Comparison of ENCODE assay signal across 30 cellular contexts in genomic region chr5:22837803-22838202, GRCh38. TPM values are rescaled to one million over a fixed set of nuclear protein-coding genes. Genes with fewer than 3 reads are reported as not detected.
DNase-seq lines count a peak whose midpoint lies in the region; ATAC-seq, FAIRE-seq and TF ChIP-seq lines count a peak whose summit lies in the region.
"Had no signal": no experiment of that assay in that cellular context is flagged by ENCODE, and none has a peak within 500 bp of the region (broad histone marks: within the 10 kb centered on the region; RNA-seq: fewer than 3 reads in every experiment).

No MANE protein-coding gene starts in this region.

- H3K4me1 ChIP-seq in HepG2 (ENCODE audit: insufficient read depth, low read length) (no peaks in the 10 kb centered on the region), right lobe of liver (no peaks in the 10 kb centered on the region), IMR-90 (ENCODE audit: control insufficient read depth, insufficient read depth, low read length) (no peaks in the 10 kb centered on the region), OCI-LY3 (ENCODE audit: low read length) (peaks cover 13% of the 10 kb centered on the region), K562 (replicated peaks in 1 of 2; ENCODE audit: control insufficient read depth in 2 of 2, insufficient read depth in 2 of 2, low read length in 2 of 2) (no peaks in the 10 kb centered on the region), SK-N-SH (ENCODE audit: control insufficient read depth in 1 of 2, insufficient read depth in 2 of 2, low read depth in 1 of 2, low read length in 1 of 2) (no peaks in the 10 kb centered on the region)
- H3K4me1 ChIP-seq: BLaER1 had no signal

- H3F3A ChIP-seq in SK-N-SH (replicated peaks; ENCODE audit: insufficient read depth), result no peaks in the 10 kb centered on the region

- H3K4me3 ChIP-seq in HepG2 (replicated peaks in 1 of 3; ENCODE audit: insufficient read depth in 1 of 3, low read depth in 2 of 3, low read length in 3 of 3) (no peak overlapping the region), right lobe of liver (no peak overlapping the region), IMR-90 (ENCODE audit: insufficient read depth, low read depth, low read length) (no peak overlapping the region), OCI-LY3 (ENCODE audit: low read length) (no peak overlapping the region), K562 (no peak overlapping the region), SK-N-SH (ENCODE audit: low read depth in 2 of 2, low read length in 1 of 2) (no peak overlapping the region; a peak in 1 of 4 replicates)
- H3K4me3 ChIP-seq: BLaER1, GM12878 had no signal

- H3K36me3 ChIP-seq in HepG2 (replicated peaks in 1 of 2; ENCODE audit: control insufficient read depth in 1 of 2, insufficient read depth in 2 of 2, low read length in 2 of 2), result no peaks in the 10 kb centered on the region
- H3K36me3 ChIP-seq in right lobe of liver, result no peaks in the 10 kb centered on the region
- no peaks in the 10 kb centered on the region for H3K36me3 ChIP-seq in IMR-90 (ENCODE audit: control insufficient read depth, insufficient read depth, low read length)
- no peaks in the 10 kb centered on the region for H3K36me3 ChIP-seq in OCI-LY3 (replicated peaks; ENCODE audit: low read depth, low read length)
- H3K36me3 ChIP-seq in K562 (ENCODE audit: control insufficient read depth, insufficient read depth, low read length), result no peaks in the 10 kb centered on the region
- no peaks in the 10 kb centered on the region for H3K36me3 ChIP-seq in SK-N-SH (replicated peaks in 1 of 2; ENCODE audit: control insufficient read depth in 1 of 2, insufficient read depth in 2 of 2, low read length in 1 of 2)
- H3K36me3 ChIP-seq: BE2C, BLaER1 had no signal

- H2AK5ac ChIP-seq in IMR-90 (ENCODE audit: low read depth, low read length), result no peak overlapping the region

- no peak overlapping the region for H3K4me2 ChIP-seq in HepG2 (ENCODE audit: low read depth, low read length)
- no peak overlapping the region for H3K4me2 ChIP-seq in IMR-90 (ENCODE audit: low read depth, low read length)
- H3K4me2 ChIP-seq in OCI-LY3 (ENCODE audit: low read length), result peak overlapping the region; percentile 59
- H3K4me2 ChIP-seq in K562 (ENCODE audit: insufficient read depth, low read length), result no peak overlapping the region
- no peak overlapping the region for H3K4me2 ChIP-seq in SK-N-SH
- H3K4me2 ChIP-seq: BLaER1 had no signal

- H3K56ac ChIP-seq in IMR-90 (ENCODE audit: extremely low read depth, insufficient read depth, low read length), result no peak overlapping the region

- H3K79me2 ChIP-seq in HepG2 (ENCODE audit: insufficient read depth, low read length) (no peaks in the 10 kb centered on the region), OCI-LY3 (ENCODE audit: low read length) (no peaks in the 10 kb centered on the region), K562 (ENCODE audit: control insufficient read depth, insufficient read depth, low read length) (no peaks in the 10 kb centered on the region), SK-N-SH (ENCODE audit: insufficient read depth) (no peaks in the 10 kb centered on the region)

- POLR2A ChIA-PET in HepG2 (lab: Yijun Ruan, JAX) (no interaction called here), IMR-90 (lab: Charles Lee; ENCODE audit: unreplicated experiment) (no interaction called here), K562 (lab: Yijun Ruan, JAX) (no interaction called here), SK-N-SH (lab: Yijun Ruan, JAX) (no interaction called here)

- no peak overlapping the region for H4K91ac ChIP-seq in IMR-90 (ENCODE audit: insufficient read depth, low read depth, low read length)

- H2BK5ac ChIP-seq in IMR-90 (ENCODE audit: low read depth, low read length, poor library complexity, severe bottlenecking), result no peak overlapping the region

- H3K27me3 ChIP-seq in HepG2 (ENCODE audit: control insufficient read depth in 1 of 2, insufficient read depth in 2 of 2, low read length in 2 of 2) (no peaks in the 10 kb centered on the region), right lobe of liver (no peaks in the 10 kb centered on the region), IMR-90 (ENCODE audit: control insufficient read depth, insufficient read depth, low read length) (no peaks in the 10 kb centered on the region), OCI-LY3 (ENCODE audit: low read depth, low read length) (no peaks in the 10 kb centered on the region), K562 (ENCODE audit: control insufficient read depth in 2 of 2, insufficient read depth in 2 of 2, low read length in 2 of 2) (no peaks in the 10 kb centered on the region), SK-N-SH (ENCODE audit: insufficient read depth) (no peaks in the 10 kb centered on the region)
- H3K27me3 ChIP-seq: BE2C, BLaER1 had no signal

- WGBS in HepG2 (ENCODE audit: low lambda C conversion rate), result 0% methylated on average over 4 of the region's 4 CpGs
- WGBS in right lobe of liver (ENCODE audit: insufficient coverage, low coverage, low lambda C conversion rate, missing lambda C conversion rate), result 43% methylated on average over 4 of the region's 4 CpGs
- WGBS in IMR-90 (ENCODE audit: extremely low coverage in 2 of 2, insufficient read length in 1 of 2), 2 experiments, result no CpG with 5 or more reads among the region's 4 CpGs
- 1% methylated on average over 4 of the region's 4 CpGs for WGBS in K562 (ENCODE audit: insufficient coverage, low coverage, missing lambda C conversion rate)
- 0% methylated on average over 4 of the region's 4 CpGs for WGBS in SK-N-SH (ENCODE audit: low lambda C conversion rate)

- FAIRE-seq in HepG2 (lab: Jason Lieb, UNC) (no peak), K562 (lab: Jason Lieb, UNC) (no peak)
- FAIRE-seq: GM12878, GM12892, GM18507, GM19239 had no signal

- H3K9ac ChIP-seq in HepG2 (ENCODE audit: insufficient read depth, low read depth, low read length), result no peak overlapping the region
- no peak overlapping the region for H3K9ac ChIP-seq in IMR-90 (ENCODE audit: low read depth, low read length)
- no peak overlapping the region for H3K9ac ChIP-seq in OCI-LY3 (ENCODE audit: low read length)
- H3K9ac ChIP-seq in K562 (ENCODE audit: insufficient read depth in 1 of 2, low read depth in 2 of 2, low read length in 2 of 2), result no peak overlapping the region
- H3K9ac ChIP-seq in SK-N-SH, result no peak overlapping the region
- H3K9ac ChIP-seq: BLaER1 had no signal

- H3K9me3 ChIP-seq in HepG2 (ENCODE audit: low read length) (no peaks in the 10 kb centered on the region), right lobe of liver (no peaks in the 10 kb centered on the region), IMR-90 (ENCODE audit: control insufficient read depth, insufficient read depth, low read length) (peaks cover 5% of the 10 kb centered on the region), OCI-LY3 (ENCODE audit: insufficient read depth, low read length) (no peaks in the 10 kb centered on the region), K562 (replicated peaks; ENCODE audit: control insufficient read depth, insufficient read depth, low read depth, low read length) (no peaks in the 10 kb centered on the region), SK-N-SH (no peaks in the 10 kb centered on the region)
- H3K9me3 ChIP-seq: BE2C, BLaER1 had no signal

- TF ChIP-seq POLR2A in HepG2 (IDR thresholded peaks at IDR 0.05; ENCODE audit: insufficient read depth in 1 of 2, low read depth in 2 of 2, low read length in 2 of 2) (no peak), right lobe of liver (IDR thresholded peaks at IDR 0.05) (no peak), IMR-90 (IDR thresholded peaks at IDR 0.05; ENCODE audit: low read depth, low read length) (no peak), K562 (conservative IDR thresholded peaks at IDR 0.05) (no peak)

- dilution Hi-C loops in IMR-90 (cut with HindIII; ENCODE audit: low sequenced_read_pairs, unreplicated experiment), result no loop called here

- no peak for DNase-seq in HepG2 (ENCODE audit: low spot score)
- DNase-seq in right lobe of liver, result no peak
- no peak for DNase-seq in IMR-90
- no peak for DNase-seq in K562 (ENCODE audit: extremely low read depth in 1 of 4, low spot score in 3 of 4)
- no peak for DNase-seq in SK-N-SH
- DNase-seq in HPDE6-E6E7 (ENCODE audit: extremely low spot score), result no peak
- no peak for DNase-seq in cerebellar cortex (ENCODE audit: low spot score)
- DNase-seq: ACHN; BE2C; C1 segment of cervical spinal cord; CD4-positive, alpha-beta memory T cell; CD4-positive, CD25-positive, alpha-beta regulatory T cell; CD8-positive, alpha-beta memory T cell; COR-L47; DMS 273 treated with DMSO at 0.1 percent for 48 hours; DMS153; DMS79; DND-41; EL; GDM1 had no signal

- no peaks in the 10 kb centered on the region for H3K9me1 ChIP-seq in IMR-90 (ENCODE audit: insufficient read depth, low read length)
- H3K9me1 ChIP-seq in K562 (ENCODE audit: control insufficient read depth, insufficient read depth, low read length), result no peaks in the 10 kb centered on the region

- H4K8ac ChIP-seq in IMR-90 (ENCODE audit: low read depth in 2 of 2, low read length in 2 of 2), result no peak overlapping the region

- H3K23ac ChIP-seq in IMR-90 (ENCODE audit: low read depth, low read length), result no peak overlapping the region

- intact Hi-C loops in HepG2 (cut with micrococcal nuclease; ENCODE audit: unreplicated experiment), result no loop called here
- intact Hi-C loops in right lobe of liver (cut with DNase I), result no loop called here
- intact Hi-C loops in IMR-90 (cut with micrococcal nuclease), result no loop called here
- intact Hi-C loops in K562 (cut with micrococcal nuclease), result no loop called here

- TF ChIP-seq RAD21 in HepG2 (CRISPR knock-in tag; IDR thresholded peaks at IDR 0.05) (no peak), IMR-90 (IDR thresholded peaks at IDR 0.05; ENCODE audit: low read length) (no peak), K562 (CRISPR knock-in tag; conservative IDR thresholded peaks at IDR 0.05 in 1 of 2, IDR thresholded peaks at IDR 0.05 in 1 of 2) (no peak), SK-N-SH (IDR thresholded peaks at IDR 0.05; ENCODE audit: low read length) (no peak)

- no peak overlapping the region for H2BK15ac ChIP-seq in IMR-90 (ENCODE audit: low read depth, low read length)

- CTCF ChIA-PET in HepG2 (lab: Yijun Ruan, JAX; ENCODE audit: low intra/inter-chr PET ratio, low total read pairs) (no interaction called here), IMR-90 (lab: Yijun Ruan, JAX) (no interaction called here), K562 (lab: Yijun Ruan, JAX; ENCODE audit: low intra/inter-chr PET ratio) (no interaction called here), SK-N-SH (lab: Yijun Ruan, JAX) (no interaction called here)

- H3K14ac ChIP-seq in IMR-90 (replicated peaks; ENCODE audit: low read depth, low read length), result no peak overlapping the region

- no peak overlapping the region for H3K18ac ChIP-seq in IMR-90 (ENCODE audit: low read depth, low read length)

- H2AK9ac ChIP-seq in IMR-90 (replicated peaks; ENCODE audit: low read depth, low read length, poor library complexity), result no peak overlapping the region

- no TSS peak for BruUV-seq in HepG2 (replicated peaks; lab: Mats Ljungman, UMichigan)
- BruUV-seq in IMR-90 (replicated peaks; lab: Mats Ljungman, UMichigan), result no TSS peak
- BruUV-seq in K562 (replicated peaks; lab: Mats Ljungman, UMichigan), result no TSS peak

- no peak overlapping the region for H3K4ac ChIP-seq in IMR-90 (ENCODE audit: low read depth, low read length)

- H4K5ac ChIP-seq in IMR-90 (ENCODE audit: low read depth, low read length), result no peak overlapping the region

- in situ Hi-C loops in HepG2 (cut with HindIII; ENCODE audit: extremely low pct_ligation_motif_present, low pct_unique_long_range_greater_than_20kb) (no loop called here), IMR-90 (cut with MboI; ENCODE audit: low sequenced_read_pairs) (no loop called here), K562 (cut with MboI) (no loop called here)

- no peak overlapping the region for H3K27ac ChIP-seq in HepG2 (ENCODE audit: extremely low read length, insufficient read depth, low read length)
- no peak overlapping the region for H3K27ac ChIP-seq in right lobe of liver
- H3K27ac ChIP-seq in IMR-90 (ENCODE audit: insufficient read depth, low read length), result no peak overlapping the region
- H3K27ac ChIP-seq in OCI-LY3 (ENCODE audit: low read length), result no peak overlapping the region
- H3K27ac ChIP-seq in K562 (ENCODE audit: extremely low read depth, low read depth, low read length), result no peak overlapping the region
- H3K27ac ChIP-seq in SK-N-SH (ENCODE audit: low read depth in 2 of 2, low read length in 1 of 2), result no peak overlapping the region
- H3K27ac ChIP-seq: 22Rv1, BLaER1 had no signal

- no peak overlapping the region for H2BK120ac ChIP-seq in IMR-90 (ENCODE audit: low read depth, low read length)

- H2AFZ ChIP-seq in HepG2 (ENCODE audit: low read length), result no peak overlapping the region
- no peak overlapping the region for H2AFZ ChIP-seq in IMR-90 (replicated peaks; ENCODE audit: low read length, poor library complexity)
- no peak overlapping the region for H2AFZ ChIP-seq in OCI-LY3 (ENCODE audit: low read depth, low read length)
- no peak overlapping the region for H2AFZ ChIP-seq in K562 (ENCODE audit: low read depth, low read length)
- no peak overlapping the region for H2AFZ ChIP-seq in SK-N-SH (ENCODE audit: low read depth)

- H3K9me2 ChIP-seq in SK-N-SH, result no peaks in the 10 kb centered on the region

- TF ChIP-seq CTCF in HepG2 (CRISPR knock-in tag; IDR thresholded peaks at IDR 0.05) (no peak), right lobe of liver (IDR thresholded peaks at IDR 0.05) (no peak), IMR-90 (conservative IDR thresholded peaks at IDR 0.05; ENCODE audit: low read depth, low read length) (no peak), OCI-LY3 (IDR thresholded peaks at IDR 0.05; ENCODE audit: low read depth, low read length) (no peak), K562 (IDR thresholded peaks at IDR 0.05 in 2 of 3, conservative IDR thresholded peaks at IDR 0.05 in 1 of 3; ENCODE audit: insufficient read depth in 2 of 3, low read depth in 1 of 3, low read length in 3 of 3) (no peak), SK-N-SH (IDR thresholded peaks at IDR 0.05) (no peak)

- ATAC-seq in HepG2 (no peak), right lobe of liver (no peak), IMR-90 (ENCODE audit: low read depth) (no peak), K562 (no peak)
- ATAC-seq: GM12878 had no signal

- TF ChIP-seq EP300 in HepG2 (IDR thresholded peaks at IDR 0.05; ENCODE audit: low read depth in 2 of 2, low read length in 2 of 2) (no peak), HepG2 (CRISPR knock-in tag; IDR thresholded peaks at IDR 0.05; ENCODE audit: borderline replicate concordance) (no peak), K562 (IDR thresholded peaks at IDR 0.05; ENCODE audit: low read length) (no peak), SK-N-SH (IDR thresholded peaks at IDR 0.05; ENCODE audit: borderline replicate concordance in 1 of 2, low read depth in 1 of 2, low read length in 1 of 2) (no peak)

- H3K79me1 ChIP-seq in IMR-90 (ENCODE audit: low read depth in 1 of 2, low read length in 2 of 2), result no peaks in the 10 kb centered on the region

- no peak overlapping the region for H2BK20ac ChIP-seq in IMR-90 (ENCODE audit: low read depth, low read length)

- no peaks in the 10 kb centered on the region for H4K20me1 ChIP-seq in HepG2 (ENCODE audit: insufficient read depth, low read length)
- no peaks in the 10 kb centered on the region for H4K20me1 ChIP-seq in IMR-90 (ENCODE audit: insufficient read depth, low read length)
- H4K20me1 ChIP-seq in OCI-LY3 (ENCODE audit: insufficient read depth, low read length), result no peaks in the 10 kb centered on the region
- H4K20me1 ChIP-seq in K562 (replicated peaks; ENCODE audit: control insufficient read depth, insufficient read depth, low read length), result no peaks in the 10 kb centered on the region
- H4K20me1 ChIP-seq in SK-N-SH (ENCODE audit: insufficient read depth), result no peaks in the 10 kb centered on the region
- H4K20me1 ChIP-seq: BLaER1 had no signal

RNA-seq across cellular contexts. Expression of gene CDH12, which starts 15.3 kb away (rescaled TPM):
- total RNA-seq in HepG2 (2016; rRNA removed; fragmentation: Illumina TruSeq; extraction: Trizol) (not detected in 2 replicates), right lobe of liver (1 to 10 TPM in 1 of 6 experiments, under 1 TPM in 2, not detected in 3; 0.42 to 1.0 (median 0.77) TPM), IMR-90 (2012; rRNA removed) (not detected in 2 replicates), K562 (2014; rRNA removed) (0.18 and 1.2 TPM in 2 replicates), K562 (2014; rRNA removed; fragmentation: Illumina TruSeq; extraction: Trizol) (0.99 and 1.3 TPM in 2 replicates), K562 (2015; rRNA removed; fragmentation: Illumina TruSeq; extraction: Trizol) (1.5 and 1.8 TPM in 2 replicates), K562 (2021) (0.89 and 1.4 TPM in 2 replicates)
- not detected in 2 replicates for total RNA-seq in HepG2 (2016; cell fraction: cytosol; rRNA removed; fragmentation: Illumina TruSeq; extraction: Trizol; ENCODE audit: low read depth)
- not detected in 2 replicates for total RNA-seq in HepG2 (2016; cell fraction: insoluble cytoplasmic fraction; rRNA removed; fragmentation: Illumina TruSeq; extraction: Trizol)
- total RNA-seq in HepG2 (2016; cell fraction: membrane; rRNA removed; fragmentation: Illumina TruSeq; extraction: Trizol), result not detected in 2 replicates
- not detected in 2 replicates for total RNA-seq in HepG2 (2016; cell fraction: nucleus; rRNA removed; fragmentation: Illumina TruSeq; extraction: Trizol)
- polyA plus RNA-seq in HepG2 (2011; rRNA removed) (not detected in 2 replicates), IMR-90 (2012; rRNA removed) (not detected in 2 replicates), K562 (2011; rRNA removed) (0.20 and 0.28 TPM in 2 replicates), K562 (2014; fragmentation: Illumina TruSeq; extraction: Trizol) (0.37 and 0.98 TPM in 2 replicates), K562 (2014; fragmentation: Nextera tagmentation; extraction: Ambion mirVana) (under 1 TPM; 0.03 to 0.28 TPM), K562 (2014; rRNA removed) (0.26 and 1.7 TPM in 2 replicates), SK-N-SH (2012; rRNA removed) (not detected in 2 replicates)
- polyA plus RNA-seq in HepG2 (2011; cell fraction: cytosol; rRNA removed), result not detected in 2 replicates
- polyA plus RNA-seq in HepG2 (2011; cell fraction: nucleus; rRNA removed), result not detected in 2 replicates
- polyA plus RNA-seq in HepG2 (2012), result not detected in 2 replicates
- not detected in 2 replicates for polyA plus RNA-seq in HepG2 (2016; cell fraction: cytosol; fragmentation: Illumina TruSeq; extraction: Trizol; ENCODE audit: low read depth)
- polyA plus RNA-seq in HepG2 (2016; cell fraction: insoluble cytoplasmic fraction; fragmentation: Illumina TruSeq; extraction: Trizol; ENCODE audit: low read depth), result not detected in 2 replicates
- polyA plus RNA-seq in HepG2 (2016; cell fraction: membrane; fragmentation: Illumina TruSeq; extraction: Trizol; ENCODE audit: low read depth), result not detected in 2 replicates
- polyA plus RNA-seq in HepG2 (2016; cell fraction: nucleus; fragmentation: Illumina TruSeq; extraction: Trizol; ENCODE audit: insufficient read depth, low read depth), result not detected in 2 replicates
- 0.07 TPM in 1 of 2 replicates, not detected in the other for polyA minus RNA-seq in HepG2 (2011; rRNA and poly(A)+ RNA removed; ENCODE audit: low replicate concordance)
- polyA minus RNA-seq in HepG2 (2011; cell fraction: cytosol; rRNA and poly(A)+ RNA removed), result not detected in 2 replicates
- polyA minus RNA-seq in HepG2 (2011; cell fraction: nucleus; rRNA and poly(A)+ RNA removed), result not detected in 2 replicates
- not detected in 2 replicates for polyA plus RNA-seq in IMR-90 (2012; cell fraction: cytosol; rRNA removed)
- not detected in 2 replicates for polyA plus RNA-seq in IMR-90 (2012; cell fraction: nucleus; rRNA removed; ENCODE audit: low replicate concordance)
- total RNA-seq in K562 (2011; cell fraction: chromatin; rRNA removed; ENCODE audit: low replicate concordance), result 1.5 and 2.0 TPM in 2 replicates
- total RNA-seq in K562 (2011; cell fraction: nucleolus; rRNA removed), result 0.79 and 0.83 TPM in 2 replicates
- total RNA-seq in K562 (2011; cell fraction: nucleoplasm; rRNA removed), result 0.81 and 1.2 TPM in 2 replicates
- polyA plus RNA-seq in K562 (2011; cell fraction: cytosol; rRNA removed), result 0.03 and 0.16 TPM in 2 replicates
- 0.34 and 0.43 TPM in 2 replicates for polyA plus RNA-seq in K562 (2011; cell fraction: nucleus; rRNA removed)
- 0.43 and 0.74 TPM in 2 replicates for polyA plus RNA-seq in K562 (2012)
- polyA minus RNA-seq in K562 (2011; rRNA and poly(A)+ RNA removed), result 0.18 and 0.77 TPM in 2 replicates
- polyA minus RNA-seq in K562 (2011; cell fraction: cytosol; rRNA and poly(A)+ RNA removed), result 0.57 TPM in 1 of 2 replicates, not detected in the other
- 0.56 and 0.81 TPM in 2 replicates for polyA minus RNA-seq in K562 (2011; cell fraction: nucleus; rRNA and poly(A)+ RNA removed)
- not detected in 2 replicates for polyA plus RNA-seq in SK-N-SH (2012; cell fraction: cytosol; rRNA removed)
- not detected in 2 replicates for polyA plus RNA-seq in SK-N-SH (2012; cell fraction: nucleus; rRNA removed)
- total RNA-seq: CD4-positive, alpha-beta memory T cell; CD4-positive, CD25-positive, alpha-beta regulatory T cell; CD8-positive, alpha-beta memory T cell; G401; GM12878 had no signal
- polyA plus RNA-seq: AG04450; CD14-positive monocyte; CD4-positive, alpha-beta memory T cell; CD4-positive, CD25-positive, alpha-beta regulatory T cell; CD8-positive, alpha-beta memory T cell had no signal

Comparison
In these comparisons a context has a peak if more than half of its experiments do, and no peak if none do; other contexts are left out.
1. Of the 241 proteins assayed by ChIP-seq in both HepG2 and K562: peak only in HepG2: MAFF; only in K562: MAFG; in both: none; in neither: 238; mixed calls (peak in some experiments, not most) for 1.